ENCODE assay signal across 18 cellular contexts in genomic region chr1:118989006-118989736, GRCh38. TPM values are rescaled to one million over a fixed set of nuclear protein-coding genes. Genes with fewer than 3 reads are reported as not detected.
A peak's percentile ranks its signal among the peaks of the same experiment; 100 is the strongest.
DNase-seq lines count a peak whose midpoint lies in the region; ATAC-seq, FAIRE-seq and TF ChIP-seq lines count a peak whose summit lies in the region.
"Had no signal": no experiment of that assay in that cellular context is flagged by ENCODE, and none has a peak within 500 bp of the region (broad histone marks: within the 10 kb centered on the region; RNA-seq: fewer than 3 reads in every experiment).

No MANE protein-coding gene starts in this region.

- intact Hi-C loops in kidney (cut with DNase I): no loop called here

- H3K27me3 Mint-ChIP-seq in activated naive CD8-positive, alpha-beta T cell treated with anti-CD3 and anti-CD28 coated beads, Interleukin-2, amount 10 ng/mL, durations not matched to agents 7 days and 5 days: peaks cover 92% of the 10 kb centered on the region
- H3K27me3 Mint-ChIP-seq in activated naive CD8-positive, alpha-beta T cell treated with anti-CD3 and anti-CD28 coated beads, Interleukin-2, amount 50 U/mL, for 24 hours: peaks cover 88% of the 10 kb centered on the region
- peaks cover 100% of the 10 kb centered on the region for H3K27me3 Mint-ChIP-seq in nephron progenitor cell (ENCODE audit: low read depth, poor library complexity)

- H3K36me3 ChIP-seq in kidney (ENCODE audit: control insufficient read depth in 1 of 2, insufficient read depth in 2 of 2, low read length in 2 of 2): no peaks in the 10 kb centered on the region
- H3K36me3 ChIP-seq: gastroesophageal sphincter had no signal

- POLR2A ChIA-PET in activated naive CD8-positive, alpha-beta T cell treated with anti-CD3 and anti-CD28 coated beads, Interleukin-2, amount 10 ng/mL, durations not matched to agents 7 days and 5 days (lab: Charles Lee): no interaction called here

- H3K4me1 Mint-ChIP-seq in activated naive CD8-positive, alpha-beta T cell treated with anti-CD3 and anti-CD28 coated beads, Interleukin-2, amount 10 ng/mL, durations not matched to agents 7 days and 5 days: peaks cover 15% of the 10 kb centered on the region
- peaks cover 22% of the 10 kb centered on the region for H3K4me1 Mint-ChIP-seq in activated naive CD8-positive, alpha-beta T cell treated with anti-CD3 and anti-CD28 coated beads, Interleukin-2, amount 50 U/mL, for 24 hours
- H3K4me1 Mint-ChIP-seq in nephron progenitor cell: peaks cover 86% of the 10 kb centered on the region

- H3K4me3 Mint-ChIP-seq in activated naive CD8-positive, alpha-beta T cell treated with anti-CD3 and anti-CD28 coated beads, Interleukin-2, amount 10 ng/mL, durations not matched to agents 7 days and 5 days: peak overlapping the region; percentile 22
- no peak overlapping the region for H3K4me3 Mint-ChIP-seq in activated naive CD8-positive, alpha-beta T cell treated with anti-CD3 and anti-CD28 coated beads, Interleukin-2, amount 50 U/mL, for 24 hours
- H3K4me3 Mint-ChIP-seq in nephron progenitor cell: peak overlapping the region; percentile 83
- H3K4me3 Mint-ChIP-seq: activated T-cell treated with anti-CD3 and anti-CD28 coated beads, Interleukin-2, amount 50 U/mL, for 4 hours; natural killer cell treated with Interleukin-12 subunit alpha and Interleukin-12 subunit beta and Interleukin-15 and Interleukin-18, amount 100 ng/mL, for 72 hours had no signal

- peaks cover 2% of the 10 kb centered on the region for H3K36me3 Mint-ChIP-seq in activated naive CD8-positive, alpha-beta T cell treated with anti-CD3 and anti-CD28 coated beads, Interleukin-2, amount 10 ng/mL, durations not matched to agents 7 days and 5 days
- peaks cover 14% of the 10 kb centered on the region for H3K36me3 Mint-ChIP-seq in activated naive CD8-positive, alpha-beta T cell treated with anti-CD3 and anti-CD28 coated beads, Interleukin-2, amount 50 U/mL, for 24 hours (ENCODE audit: low read depth)
- peaks cover 1% of the 10 kb centered on the region for H3K36me3 Mint-ChIP-seq in nephron progenitor cell (ENCODE audit: low read depth)

- no peak for DNase-seq in activated naive CD8-positive, alpha-beta T cell treated with anti-CD3 and anti-CD28 coated beads, Interleukin-2, amount 10 ng/mL, durations not matched to agents 7 days and 5 days
- DNase-seq in activated naive CD8-positive, alpha-beta T cell treated with anti-CD3 and anti-CD28 coated beads, Interleukin-2, amount 50 U/mL, for 24 hours: no peak
- DNase-seq in ecto neural progenitor cell (ENCODE audit: low spot score) (peak; percentile 73), nephron progenitor cell (peak; percentile 62), kidney (no peak)
- DNase-seq: ACHN; activated T-cell treated with anti-CD3 and anti-CD28 coated beads, Interleukin-2, amount 50 U/mL, for 4 hours; DMS 273 treated with DMSO at 0.1 percent for 48 hours; KBM-7; left colon; NCI-H1105 treated with DMSO at 0.1 percent for 48 hours; testis had no signal

- H3K9me3 ChIP-seq in kidney (ENCODE audit: control insufficient read depth in 1 of 2, low read length in 2 of 2): peaks cover 0 to 9% of the 10 kb centered on the region in 2 donors
- H3K9me3 ChIP-seq: testis had no signal

- H3K4me1 ChIP-seq in kidney (ENCODE audit: control insufficient read depth in 1 of 2, insufficient read depth in 1 of 2, low read depth in 1 of 2, low read length in 2 of 2): peaks cover 0 to 10% of the 10 kb centered on the region in 2 donors

- peak overlapping the region; percentile 30 for H3K27ac Mint-ChIP-seq in activated naive CD8-positive, alpha-beta T cell treated with anti-CD3 and anti-CD28 coated beads, Interleukin-2, amount 10 ng/mL, durations not matched to agents 7 days and 5 days
- no peak overlapping the region for H3K27ac Mint-ChIP-seq in activated naive CD8-positive, alpha-beta T cell treated with anti-CD3 and anti-CD28 coated beads, Interleukin-2, amount 50 U/mL, for 24 hours
- H3K27ac Mint-ChIP-seq in nephron progenitor cell: peak overlapping the region; percentile 76
- H3K27ac Mint-ChIP-seq: natural killer cell treated with Interleukin-12 subunit alpha and Interleukin-12 subunit beta and Interleukin-15 and Interleukin-18, amount 100 ng/mL, for 72 hours had no signal

- ATAC-seq in activated naive CD8-positive, alpha-beta T cell treated with anti-CD3 and anti-CD28 coated beads, Interleukin-2, amount 10 ng/mL, durations not matched to agents 7 days and 5 days (ENCODE audit: low read depth): no peak
- no peak for ATAC-seq in activated naive CD8-positive, alpha-beta T cell treated with anti-CD3 and anti-CD28 coated beads, Interleukin-2, amount 50 U/mL, for 24 hours
- ATAC-seq in GM21717 (IDR thresholded peaks at IDR 0.05; ENCODE audit: unreplicated experiment) (no peak), HG03135 (IDR thresholded peaks at IDR 0.05; ENCODE audit: unreplicated experiment) (no peak), GM18502 (IDR thresholded peaks at IDR 0.05; ENCODE audit: poor library complexity, unreplicated experiment) (no peak)
- ATAC-seq: activated T-cell treated with anti-CD3 and anti-CD28 coated beads, Interleukin-2, amount 50 U/mL, for 4 hours; gastroesophageal sphincter; left colon; natural killer cell treated with Interleukin-12 subunit alpha and Interleukin-12 subunit beta and Interleukin-15 and Interleukin-18, amount 100 ng/mL, for 72 hours had no signal

- FAIRE-seq in kidney (lab: Jason Lieb, UNC): no peak

- no peak for TF ChIP-seq CTCF in nephron progenitor cell (IDR thresholded peaks at IDR 0.05)
- no peak for TF ChIP-seq CTCF in kidney (IDR thresholded peaks at IDR 0.05; ENCODE audit: borderline replicate concordance, extremely low read depth, insufficient read depth)

- no peak overlapping the region for H3K27ac ChIP-seq in kidney (ENCODE audit: low read depth in 2 of 2, low read length in 2 of 2)
- H3K27ac ChIP-seq: gastroesophageal sphincter, testis had no signal

- H3K9ac ChIP-seq in kidney (ENCODE audit: low read length in 2 of 2): no peak overlapping the region

- H3K9me3 Mint-ChIP-seq in activated naive CD8-positive, alpha-beta T cell treated with anti-CD3 and anti-CD28 coated beads, Interleukin-2, amount 10 ng/mL, durations not matched to agents 7 days and 5 days: peaks cover 12% of the 10 kb centered on the region
- H3K9me3 Mint-ChIP-seq in activated naive CD8-positive, alpha-beta T cell treated with anti-CD3 and anti-CD28 coated beads, Interleukin-2, amount 50 U/mL, for 24 hours: peaks cover 5% of the 10 kb centered on the region
- H3K9me3 Mint-ChIP-seq in nephron progenitor cell: peaks cover 14% of the 10 kb centered on the region
- H3K9me3 Mint-ChIP-seq: activated T-cell treated with anti-CD3 and anti-CD28 coated beads, Interleukin-2, amount 50 U/mL, for 4 hours; natural killer cell treated with Interleukin-12 subunit alpha and Interleukin-12 subunit beta and Interleukin-15 and Interleukin-18, amount 100 ng/mL, for 72 hours had no signal

- no peak overlapping the region for H3K4me3 ChIP-seq in kidney (ENCODE audit: low read length in 2 of 2)
- H3K4me3 ChIP-seq: testis had no signal

RNA-seq across cellular contexts. Expression of gene TBX15, which starts 1.0 kb away (rescaled TPM):
- not detected for total RNA-seq in activated naive CD8-positive, alpha-beta T cell treated with anti-CD3 and anti-CD28 coated beads, Interleukin-2, amount 10 ng/mL, durations not matched to agents 7 days and 5 days
- total RNA-seq in kidney: 0.82 TPM
- polyA plus RNA-seq in kidney (ENCODE audit: insufficient read depth, low read depth, low replicate concordance): not detected
- total RNA-seq: activated T-cell treated with anti-CD3 and anti-CD28 coated beads, Interleukin-2, amount 50 U/mL, for 4 hours; left colon; natural killer cell treated with Interleukin-12 subunit alpha and Interleukin-12 subunit beta and Interleukin-15 and Interleukin-18, amount 100 ng/mL, for 72 hours; T-helper 1 cell treated with Interleukin-12 subunit alpha and Interleukin-12 subunit beta and Interleukin-4 antibody, amounts not matched to agents 30 ng/mL and 1 ng/mL, for 36 hours had no signal

Comparison
In these comparisons a context has a peak if more than half of its experiments do, and no peak if none do; other contexts are left out.
1. DNase-seq: peak in ecto neural progenitor cell (single experiment) and nephron progenitor cell (single experiment); none in activated naive CD8-positive, alpha-beta T cell treated with anti-CD3 and anti-CD28 coated beads, Interleukin-2, amount 10 ng/mL, durations not matched to agents 7 days and 5 days (single experiment), activated naive CD8-positive, alpha-beta T cell treated with anti-CD3 and anti-CD28 coated beads, Interleukin-2, amount 50 U/mL, for 24 hours (single experiment) and kidney (single experiment).